Comparison of ENCODE assay signal across 9 cellular contexts in genomic region chr1:2468041-2468472, GRCh38. TPM values are rescaled to one million over a fixed set of nuclear protein-coding genes. Genes with fewer than 3 reads are reported as not detected.
A peak's percentile ranks its signal among the peaks of the same experiment; 100 is the strongest.
DNase-seq lines count a peak whose midpoint lies in the region; ATAC-seq and TF ChIP-seq lines count a peak whose summit lies in the region.
"Had no signal": no experiment of that assay in that cellular context is flagged by ENCODE, and none has a peak within 500 bp of the region (broad histone marks: within the 10 kb centered on the region; RNA-seq: fewer than 3 reads in every experiment).

No MANE protein-coding gene starts in this region.

- ATAC-seq in HG03175 (IDR thresholded peaks at IDR 0.05; ENCODE audit: unreplicated experiment), result no peak
- no peak for ATAC-seq in aorta (ENCODE audit: low FRiP score)
- ATAC-seq: body of pancreas had no signal

- H3K36me3 ChIP-seq in SJCRH30 (no peaks in the 10 kb centered on the region), aorta (ENCODE audit: control insufficient read depth in 1 of 2, insufficient read depth in 2 of 2, low read length in 1 of 2) (no peaks in the 10 kb centered on the region)

- DNase-seq in ELR (ENCODE audit: low read depth) (peak; percentile 37), SJCRH30 (peak; percentile 53 to 67), amniotic epithelial cell (ENCODE audit: low read depth) (peak; percentile 9), nephron progenitor cell (peak; percentile 94), NCI-H2196 (lab: John Stamatoyannopoulos, UW; ENCODE audit: unreplicated experiment) (no peak), aorta (no peak), amygdala (lab: John Stamatoyannopoulos, UW) (no peak)

- 16% methylated on average over 14 of the region's 14 CpGs for WGBS in aorta, 2 donors

- H3K27ac ChIP-seq in SJCRH30 (no peak overlapping the region), aorta (ENCODE audit: low read depth in 1 of 2, low read length in 2 of 2) (no peak overlapping the region)
- H3K27ac ChIP-seq: body of pancreas had no signal

- TF ChIP-seq CTCF in nephron progenitor cell (IDR thresholded peaks at IDR 0.05), result no peak

- H3K4me3 ChIP-seq in SJCRH30, result no peak overlapping the region
- H3K4me3 ChIP-seq in aorta (ENCODE audit: low read length in 2 of 2), result no peak overlapping the region
- H3K4me3 ChIP-seq: body of pancreas had no signal

- no peaks in the 10 kb centered on the region for H3K36me3 Mint-ChIP-seq in nephron progenitor cell (ENCODE audit: low read depth)

- no peak overlapping the region for H3K27ac Mint-ChIP-seq in nephron progenitor cell

- H3K27me3 ChIP-seq in SJCRH30 (peaks cover 73% of the 10 kb centered on the region), aorta (ENCODE audit: control insufficient read depth in 1 of 2, insufficient read depth in 2 of 2, low read length in 1 of 2) (no peaks in the 10 kb centered on the region)

- H3K4me1 ChIP-seq in SJCRH30 (no peaks in the 10 kb centered on the region), aorta (ENCODE audit: control insufficient read depth in 1 of 2, insufficient read depth in 2 of 2, low read length in 2 of 2) (no peaks in the 10 kb centered on the region)
- H3K4me1 ChIP-seq: body of pancreas had no signal

- intact Hi-C loops in aorta (cut with DNase I), result no loop called here

- no peaks in the 10 kb centered on the region for H3K9me3 ChIP-seq in SJCRH30 (replicated peaks)
- H3K9me3 ChIP-seq in aorta (ENCODE audit: control insufficient read depth, low read length), result no peaks in the 10 kb centered on the region
- H3K9me3 ChIP-seq: body of pancreas had no signal

- peaks cover 45% of the 10 kb centered on the region for H3K27me3 Mint-ChIP-seq in nephron progenitor cell (ENCODE audit: low read depth, poor library complexity)

- H3K4me3 Mint-ChIP-seq in nephron progenitor cell, result no peak overlapping the region

- peaks cover 10% of the 10 kb centered on the region for H3K4me1 Mint-ChIP-seq in nephron progenitor cell

- H3K9me3 Mint-ChIP-seq in nephron progenitor cell, result no peaks in the 10 kb centered on the region

RNA-seq across cellular contexts. Expression of gene PLCH2, which starts 8.0 kb away (rescaled TPM):
- 0.22 and 0.56 TPM in 2 replicates for total RNA-seq in SJCRH30 (2014; rRNA removed; shearing (Covaris generic))
- 1 to 10 TPM in 1 of 2 donors, under 1 TPM in 1; 0.71 to 1.6 TPM for total RNA-seq in aorta
- polyA plus RNA-seq in aorta, result not detected

RNA-seq across cellular contexts. Expression of gene PEX10, which starts 55.7 kb away (rescaled TPM):
- total RNA-seq in SJCRH30 (2014; rRNA removed; shearing (Covaris generic)), result 28.8 and 32.7 TPM in 2 replicates
- total RNA-seq in aorta, result 10 to 100 TPM in 1 of 2 donors, 1 to 10 TPM in 1; 9.8 to 13.1 TPM
- 10 to 100 TPM in 1 of 2 donors, 1 to 10 TPM in 1; 4.0 to 15.3 TPM for polyA plus RNA-seq in aorta

RNA-seq across cellular contexts. Expression of gene PANK4, which starts 58.3 kb away (rescaled TPM):
- total RNA-seq in SJCRH30 (2014; rRNA removed; shearing (Covaris generic)), result 42.1 and 48.8 TPM in 2 replicates
- 10 to 100 TPM; 19.6 to 28.2 TPM for total RNA-seq in aorta
- 10 to 100 TPM in 1 of 2 donors, 1 to 10 TPM in 1; 5.5 to 22.2 TPM for polyA plus RNA-seq in aorta

Comparison
In these comparisons a context has a peak if more than half of its experiments do, and no peak if none do; other contexts are left out.
1. DNase-seq: peak in ELR (single experiment), SJCRH30 (2 of 2), amniotic epithelial cell (single experiment) and nephron progenitor cell (single experiment); none in NCI-H2196 (single experiment), aorta (0 of 2) and amygdala (0 of 56).